In the genomic region with DNA sequence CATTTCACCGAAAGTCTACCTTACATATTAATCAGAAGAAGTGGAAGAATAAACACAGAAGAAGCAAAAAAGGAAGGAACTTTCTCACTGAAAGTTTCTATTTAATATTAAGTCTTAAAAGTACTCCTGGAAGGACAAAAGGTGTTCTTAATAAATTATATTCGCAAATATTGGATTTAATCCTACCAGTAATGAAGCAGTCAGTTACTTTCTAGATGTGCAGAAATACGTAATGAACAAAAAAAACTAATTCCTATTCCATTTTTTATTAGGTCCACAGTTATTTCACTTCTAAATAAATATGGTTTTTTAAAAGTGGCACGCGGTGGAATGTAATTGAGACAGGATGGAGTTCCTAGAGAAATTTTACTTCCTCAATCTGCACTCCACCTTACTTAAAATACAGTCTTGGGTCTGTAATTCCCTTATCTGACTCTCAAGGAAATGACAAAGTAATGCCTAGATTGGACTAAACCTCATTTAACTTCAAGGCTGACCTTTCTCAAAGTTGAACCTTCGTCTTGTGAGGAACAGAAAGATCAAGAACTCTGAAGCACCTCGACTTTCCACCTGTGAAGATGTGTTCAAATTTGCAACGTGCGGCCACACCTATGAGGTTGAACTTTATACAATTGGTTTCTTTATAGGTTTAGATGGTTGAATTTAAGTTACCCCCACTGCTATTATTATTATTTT, we compare ENCODE assay signal across 9 cellular contexts. TPM values are rescaled to one million over a fixed set of nuclear protein-coding genes. Genes with fewer than 3 reads are reported as not detected.
DNase-seq lines count a peak whose midpoint lies in the region; ATAC-seq and TF ChIP-seq lines count a peak whose summit lies in the region.
"Had no signal": no experiment of that assay in that cellular context is flagged by ENCODE, and none has a peak within 500 bp of the region (broad histone marks: within the 10 kb centered on the region; RNA-seq: fewer than 3 reads in every experiment).

No MANE protein-coding gene starts in this region.

- H3K27me3 ChIP-seq in testis: no peaks in the 10 kb centered on the region

- peaks cover 41% of the 10 kb centered on the region for H3K4me1 Mint-ChIP-seq in activated CD4-positive, alpha-beta T cell treated with anti-CD3 and anti-CD28 coated beads, Interleukin-2, amount 10 ng/mL, durations not matched to agents 7 days and 5 days
- peaks cover 28% of the 10 kb centered on the region for H3K4me1 Mint-ChIP-seq in activated CD8-positive, alpha-beta T cell treated with anti-CD3 and anti-CD28 coated beads for 36 hours (ENCODE audit: low read depth)
- H3K4me1 Mint-ChIP-seq in immature natural killer cell: peaks cover 43 to 47% of the 10 kb centered on the region in 2 donors

- H3K36me3 ChIP-seq in testis (ENCODE audit: low read depth, missing control alignments): no peaks in the 10 kb centered on the region

- CTCF ChIA-PET in activated CD4-positive, alpha-beta T cell treated with anti-CD3 and anti-CD28 coated beads, Interleukin-2, amount 10 ng/mL, durations not matched to agents 7 days and 5 days (lab: Charles Lee): interaction anchor here (1.0 to 1.6 kb wide), 3 partner anchors 35 to 169 kb away, joined by 3 read pairs; no protein-coding TSS in a partner anchor
- CTCF ChIA-PET in activated CD8-positive, alpha-beta T cell treated with anti-CD3 and anti-CD28 coated beads for 36 hours (lab: Charles Lee): interaction anchor here (1.4 to 6.8 kb wide), 3 partner anchors 19 to 87 kb away, joined by 4 to 46 read pairs (median 5); no protein-coding TSS in a partner anchor

- peaks cover 30% of the 10 kb centered on the region for H3K4me1 ChIP-seq in testis

- no peaks in the 10 kb centered on the region for H3K27me3 Mint-ChIP-seq in activated CD4-positive, alpha-beta T cell treated with anti-CD3 and anti-CD28 coated beads, Interleukin-2, amount 10 ng/mL, durations not matched to agents 7 days and 5 days
- no peaks in the 10 kb centered on the region for H3K27me3 Mint-ChIP-seq in activated CD8-positive, alpha-beta T cell treated with anti-CD3 and anti-CD28 coated beads for 36 hours
- H3K27me3 Mint-ChIP-seq in immature natural killer cell (ENCODE audit: low read depth in 3 of 3): peaks cover 12 to 29% (median 13%) of the 10 kb centered on the region in 3 donors

- POLR2A ChIA-PET in activated CD4-positive, alpha-beta T cell treated with anti-CD3 and anti-CD28 coated beads, Interleukin-2, amount 10 ng/mL, durations not matched to agents 7 days and 5 days (lab: Charles Lee): no interaction called here
- POLR2A ChIA-PET in activated CD8-positive, alpha-beta T cell treated with anti-CD3 and anti-CD28 coated beads for 36 hours (lab: Charles Lee): interaction anchor here (0.7 to 1.5 kb wide), 2 partner anchors 159 to 736 kb away, joined by 3 read pairs; no protein-coding TSS in a partner anchor

- no peaks in the 10 kb centered on the region for H3K9me3 ChIP-seq in testis

- H3K27ac Mint-ChIP-seq in activated CD4-positive, alpha-beta T cell treated with anti-CD3 and anti-CD28 coated beads, Interleukin-2, amount 10 ng/mL, durations not matched to agents 7 days and 5 days: peak overlapping the region; percentile 58
- H3K27ac Mint-ChIP-seq in activated CD8-positive, alpha-beta T cell treated with anti-CD3 and anti-CD28 coated beads for 36 hours: no peak overlapping the region
- H3K27ac Mint-ChIP-seq in immature natural killer cell: peak overlapping the region; percentile 76 to 90 (median 84)

- intact Hi-C loops in activated CD8-positive, alpha-beta T cell treated with anti-CD3 and anti-CD28 coated beads for 36 hours (cut with micrococcal nuclease): loop anchor here (5.0 kb wide), 2 partner anchors 41 to 161 kb away; no protein-coding TSS in a partner anchor
- intact Hi-C loops in testis (cut with DNase I; ENCODE audit: low total_unique reads): loop anchor here (10.0 kb wide), 2 partner anchors 63 to 153 kb away; a partner anchor contains a TSS

- 48 to 49% methylated on average over 9 of the region's 9 CpGs for WGBS in testis, 2 donors

- peak overlapping the region; percentile 67 for H3K4me3 Mint-ChIP-seq in activated CD4-positive, alpha-beta T cell treated with anti-CD3 and anti-CD28 coated beads, Interleukin-2, amount 10 ng/mL, durations not matched to agents 7 days and 5 days
- H3K4me3 Mint-ChIP-seq in activated CD8-positive, alpha-beta T cell treated with anti-CD3 and anti-CD28 coated beads for 36 hours: peak overlapping the region; percentile 69
- peak overlapping the region; percentile 80 to 87 (median 83) for H3K4me3 Mint-ChIP-seq in immature natural killer cell

- no peak for DNase-seq in activated CD4-positive, alpha-beta T cell treated with anti-CD3 and anti-CD28 coated beads, Interleukin-2, amount 10 ng/mL, durations not matched to agents 7 days and 5 days
- DNase-seq in activated CD4-positive, alpha-beta T cell treated with anti-CD3 and anti-CD28 coated beads, Interleukin-2, amount 50 U/mL, for 1 hour: no peak
- DNase-seq in activated CD8-positive, alpha-beta T cell treated with anti-CD3 and anti-CD28 coated beads for 36 hours: no peak
- DNase-seq in immature natural killer cell (no peak), testis (no peak), epidermal melanocyte (ENCODE audit: insufficient read length, low spot score) (no peak), AG08396 (ENCODE audit: low spot score) (no peak)
- DNase-seq: activated gamma-delta T cell treated with Interleukin-2 at 50 U/mL for 16 hours had no signal

- peak overlapping the region; percentile 87 to 92 for H3K4me3 ChIP-seq in testis

- peaks cover 3% of the 10 kb centered on the region for H3K36me3 Mint-ChIP-seq in activated CD4-positive, alpha-beta T cell treated with anti-CD3 and anti-CD28 coated beads, Interleukin-2, amount 10 ng/mL, durations not matched to agents 7 days and 5 days (ENCODE audit: low read depth)
- peaks cover 2% of the 10 kb centered on the region for H3K36me3 Mint-ChIP-seq in activated CD8-positive, alpha-beta T cell treated with anti-CD3 and anti-CD28 coated beads for 36 hours (ENCODE audit: low read depth)
- H3K36me3 Mint-ChIP-seq in immature natural killer cell: peaks cover 3 to 16% (median 15%) of the 10 kb centered on the region in 3 donors

- no peak for ATAC-seq in activated CD8-positive, alpha-beta T cell treated with anti-CD3 and anti-CD28 coated beads for 36 hours
- no peak for ATAC-seq in HG03097 (IDR thresholded peaks at IDR 0.05; ENCODE audit: low FRiP score, unreplicated experiment)

- peak overlapping the region; percentile 89 to 99 for H3K27ac ChIP-seq in testis

- TF ChIP-seq POLR2A in testis (IDR thresholded peaks at IDR 0.05): no peak

- H3K9me3 Mint-ChIP-seq in activated CD4-positive, alpha-beta T cell treated with anti-CD3 and anti-CD28 coated beads, Interleukin-2, amount 10 ng/mL, durations not matched to agents 7 days and 5 days: no peaks in the 10 kb centered on the region
- H3K9me3 Mint-ChIP-seq in activated CD8-positive, alpha-beta T cell treated with anti-CD3 and anti-CD28 coated beads for 36 hours: no peaks in the 10 kb centered on the region
- no peaks in the 10 kb centered on the region for H3K9me3 Mint-ChIP-seq in immature natural killer cell

- TF ChIP-seq CTCF in activated CD8-positive, alpha-beta T cell treated with anti-CD3 and anti-CD28 coated beads for 36 hours (IDR thresholded peaks at IDR 0.05): no peak
- no peak for TF ChIP-seq CTCF in testis (IDR thresholded peaks at IDR 0.05)

RNA-seq across cellular contexts. Expression of a gene that starts 1.1 kb away (rescaled TPM):
- total RNA-seq in activated CD4-positive, alpha-beta T cell treated with anti-CD3 and anti-CD28 coated beads, Interleukin-2, amount 10 ng/mL, durations not matched to agents 7 days and 5 days: 1 to 10 TPM; 9.0 to 9.4 TPM
- total RNA-seq in activated CD8-positive, alpha-beta T cell treated with anti-CD3 and anti-CD28 coated beads for 36 hours: 1 to 10 TPM in 1 of 2 experiments, under 1 TPM in 1; 0.94 to 1.0 TPM
- 1 to 10 TPM; 1.7 to 7.0 (median 4.4) TPM for polyA plus RNA-seq in immature natural killer cell
- total RNA-seq in testis: 10 to 100 TPM; 21.1 to 26.1 TPM
- polyA plus RNA-seq in testis (ENCODE audit: insufficient read depth, low read depth, low replicate concordance): 34.7 TPM

Comparison
In these comparisons a context has a peak if more than half of its experiments do, and no peak if none do; other contexts are left out.
1. RNA of a gene that starts 1.1 kb away (total RNA-seq): 21.1 to 26.1 TPM in testis and 9.0 to 9.4 TPM in activated CD4-positive, alpha-beta T cell treated with anti-CD3 and anti-CD28 coated beads, Interleukin-2, amount 10 ng/mL, durations not matched to agents 7 days and 5 days; 0.94 to 1.0 TPM in activated CD8-positive, alpha-beta T cell treated with anti-CD3 and anti-CD28 coated beads for 36 hours; every median in the first group is over 4 times any median in the second.
2. Peak in every context shown above with its lines, with median percentiles within 50 percentile points of each other: H3K4me3 Mint-ChIP-seq.